Comparison of ENCODE assay signal across 1 cellular context in genomic region chr12:6943719-6944380, GRCh38.
TF ChIP-seq lines count a peak whose summit lies in the region.

TSS of gene C12orf57 (plus strand) at chr12:6944022. CDS start at chr12:6944122, 100 bp downstream.
TSS of gene RNU7-1 (plus strand) at chr12:6943816.

TF ChIP-seq in K562, 482 proteins besides CTCF, POLR2A, EP300 and RAD21 (continued from another document and continues in another):
- 0 out of 2 replicates have a peak, but pooled peaks have one; percentile 43 for TF ChIP-seq ARID3A (IDR thresholded peaks at IDR 0.05; ENCODE audit: borderline replicate concordance, low read depth, low read length)
- TF ChIP-seq BACH1 (tag; IDR thresholded peaks at IDR 0.05), result no peak
- TF ChIP-seq AFF4 (CRISPR knock-in tag; IDR thresholded peaks at IDR 0.05), result peak; percentile 97
- TF ChIP-seq EZH2 (IDR thresholded peaks at IDR 0.05; ENCODE audit: borderline replicate concordance, low read depth, low read length), result no peak
- TF ChIP-seq SPI1 (IDR thresholded peaks at IDR 0.05; ENCODE audit: borderline replicate concordance, low read depth, low read length), result no peak
- TF ChIP-seq RBBP5 (IDR thresholded peaks at IDR 0.05; ENCODE audit: borderline replicate concordance, insufficient read depth, low read length, poor library complexity, severe bottlenecking), result peak; percentile 29
- TF ChIP-seq U2AF1 (optimal IDR thresholded peaks at IDR 0.05; ENCODE audit: low read depth, low read length), result no peak
- TF ChIP-seq CBX5 (IDR thresholded peaks at IDR 0.05; ENCODE audit: borderline replicate concordance, low read depth), result no peak
- no peak for TF ChIP-seq ZFP91 (CRISPR knock-in tag; IDR thresholded peaks at IDR 0.05)
- TF ChIP-seq RBM17 (IDR thresholded peaks at IDR 0.05; ENCODE audit: borderline replicate concordance, low read depth, low read length), result no peak
- peak; percentile 48 for TF ChIP-seq TAF1 (IDR thresholded peaks at IDR 0.05; ENCODE audit: control insufficient read depth, extremely low read depth, insufficient read depth, low read length, severe bottlenecking)
- no peak for TF ChIP-seq PTRF (tag; IDR thresholded peaks at IDR 0.05)
- TF ChIP-seq ZBED1 (IDR thresholded peaks at IDR 0.05), result peak; percentile 98
- TF ChIP-seq MGA (IDR thresholded peaks at IDR 0.05), result no peak
- no peak; the same call in 1 of the 2 replicates for TF ChIP-seq ZBTB1 (CRISPR knock-in tag; IDR thresholded peaks at IDR 0.05; ENCODE audit: borderline replicate concordance, low read depth)
- peak; percentile 99 for TF ChIP-seq THRB (CRISPR knock-in tag; conservative IDR thresholded peaks at IDR 0.05)
- TF ChIP-seq CBFA2T2 (conservative IDR thresholded peaks at IDR 0.05), result peak; percentile 10; the same call in 1 of the 2 replicates
- TF ChIP-seq ZNF75A (CRISPR knock-in tag; IDR thresholded peaks at IDR 0.05), result peak; percentile 72
- TF ChIP-seq SMC3 (conservative IDR thresholded peaks at IDR 0.05; ENCODE audit: insufficient read depth, low read depth, low read length), result no peak
- no peak for TF ChIP-seq STAG1 (CRISPR knock-in tag; IDR thresholded peaks at IDR 0.05; ENCODE audit: borderline replicate concordance)
- peak; percentile 99 for TF ChIP-seq ZBTB26 (CRISPR knock-in tag; IDR thresholded peaks at IDR 0.05)
- TF ChIP-seq ADNP (tag; IDR thresholded peaks at IDR 0.05), result no peak
- no peak for TF ChIP-seq NR0B1 (IDR thresholded peaks at IDR 0.05; ENCODE audit: partially characterized antibody)
- TF ChIP-seq ETV6 (IDR thresholded peaks at IDR 0.05; ENCODE audit: borderline replicate concordance in 1 of 2, low read depth in 2 of 2, low read length in 1 of 2), result peak; percentile 44 to 75; a peak in 2 of 4 replicates
- no peak for TF ChIP-seq ETV6 (CRISPR knock-in tag; IDR thresholded peaks at IDR 0.05; ENCODE audit: borderline replicate concordance)
- TF ChIP-seq SMAD4 (CRISPR knock-in tag; conservative IDR thresholded peaks at IDR 0.05), result 0 out of 2 replicates have a peak, but pooled peaks have one; percentile 5
- TF ChIP-seq ZNF639 (CRISPR knock-in tag; conservative IDR thresholded peaks at IDR 0.05 in 1 of 2, IDR thresholded peaks at IDR 0.05 in 1 of 2), result peak in 1 of 2 experiments; percentile 52; a peak in 1 of 4 replicates
- no peak for TF ChIP-seq FOXP1 (CRISPR knock-in tag; IDR thresholded peaks at IDR 0.05)
- no peak for TF ChIP-seq NR2C2 (CRISPR knock-in tag; IDR thresholded peaks at IDR 0.05)
- peak; percentile 77 for TF ChIP-seq NR2C2 (tag; IDR thresholded peaks at IDR 0.05)
- TF ChIP-seq CC2D1A (IDR thresholded peaks at IDR 0.05), result no peak
- no peak for TF ChIP-seq HDAC1 (IDR thresholded peaks at IDR 0.05)
- no peak for TF ChIP-seq CCAR2 (IDR thresholded peaks at IDR 0.05; ENCODE audit: low read depth, low read length)
